23 cellular contexts compared by ENCODE assay signal in the genomic region with DNA sequence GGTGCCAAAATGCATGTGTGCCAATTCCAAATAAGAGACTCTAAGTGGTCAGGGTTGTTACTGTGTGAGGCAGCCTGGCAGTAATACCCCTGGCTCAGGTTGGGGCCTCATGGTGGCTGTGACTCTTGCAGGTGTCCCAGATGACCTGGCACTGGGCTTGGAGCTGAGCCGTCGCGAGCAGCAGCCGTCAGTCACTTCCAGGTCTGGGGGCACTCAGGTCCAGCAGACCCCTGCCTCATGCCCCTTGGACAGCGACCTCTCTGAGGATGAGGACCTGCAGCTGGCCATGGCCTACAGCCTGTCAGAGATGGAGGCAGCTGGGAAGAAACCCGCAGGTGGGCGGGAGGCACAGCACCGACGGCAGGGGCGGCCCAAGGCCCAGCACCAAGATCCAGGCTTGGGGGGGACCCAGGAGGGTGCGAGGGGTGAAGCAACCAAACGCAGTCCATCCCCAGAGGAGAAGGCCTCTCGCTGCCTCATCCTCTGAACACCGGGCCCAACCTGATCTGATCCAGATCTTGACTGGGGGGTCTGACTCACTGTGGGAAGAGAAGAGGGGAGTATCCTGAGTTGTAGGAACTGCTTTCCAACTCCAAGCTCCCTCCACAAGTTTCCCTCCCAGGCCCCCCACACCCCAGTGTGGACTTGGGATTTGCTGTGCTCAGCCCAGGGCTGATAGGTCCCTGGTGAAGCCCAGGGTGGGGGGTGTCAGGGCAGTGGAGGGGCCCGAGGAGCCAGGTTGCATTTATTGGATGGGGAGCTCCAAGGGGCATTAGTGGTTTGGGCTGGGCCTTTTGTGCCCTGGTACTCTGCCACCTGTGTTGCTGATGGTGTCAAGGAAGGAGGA. TPM values are rescaled to one million over a fixed set of nuclear protein-coding genes. Genes with fewer than 3 reads are reported as not detected.
A peak's percentile ranks its signal among the peaks of the same experiment; 100 is the strongest.
DNase-seq lines count a peak whose midpoint lies in the region; ATAC-seq and TF ChIP-seq lines count a peak whose summit lies in the region.
"Had no signal": no experiment of that assay in that cellular context is flagged by ENCODE, and none has a peak within 500 bp of the region (broad histone marks: within the 10 kb centered on the region; RNA-seq: fewer than 3 reads in every experiment).

No MANE protein-coding gene starts in this region.

- no peak for TF ChIP-seq POLR2A in spleen (IDR thresholded peaks at IDR 0.05)

- intact Hi-C loops in CD14-positive monocyte (cut with micrococcal nuclease) (no loop called here), spleen (cut with DNase I; ENCODE audit: low total_unique reads) (no loop called here), left colon (cut with DNase I, micrococcal nuclease) (no loop called here)

- no peak for ATAC-seq in activated T-helper 17 cell treated with anti-CD3 and anti-CD28 coated beads, Interleukin-2, amount 50 U/mL, for 72 hours (replicated peaks)
- ATAC-seq in foreskin keratinocyte (no peak), left colon (no peak)
- ATAC-seq: body of pancreas, left lobe of liver, mucosa of descending colon had no signal

- H3K9me3 Mint-ChIP-seq in CD14-positive monocyte: peaks cover 0 to 2% (median 0%) of the 10 kb centered on the region in 7 donors
- no peaks in the 10 kb centered on the region for H3K9me3 Mint-ChIP-seq in activated T-helper 17 cell treated with anti-CD3 and anti-CD28 coated beads, Interleukin-2, amount 50 U/mL, for 72 hours
- H3K9me3 Mint-ChIP-seq: activated naive CD8-positive, alpha-beta T cell treated with anti-CD3 and anti-CD28 coated beads, Interleukin-2, amount 10 ng/mL, durations not matched to agents 7 days and 5 days; stimulated activated naive CD8-positive, alpha-beta T cell treated with anti-CD3 and anti-CD28 coated beads, Interleukin-15, Interleukin-2, amounts not matched to agents 100 ng/mL and 50 ng/mL, for 24 hours had no signal

- no peak overlapping the region for H3K4me3 ChIP-seq in spleen
- H3K4me3 ChIP-seq: body of pancreas, coronary artery, heart left ventricle, MG63, mucosa of descending colon, SJSA1, upper lobe of left lung had no signal

- peaks cover 0 to 67% (median 49%) of the 10 kb centered on the region in 6 donors for H3K36me3 ChIP-seq in spleen

- peaks cover 0 to 2% (median 0%) of the 10 kb centered on the region in 3 donors for H3K27me3 Mint-ChIP-seq in CD14-positive monocyte (ENCODE audit: low read depth in 3 of 3)
- no peaks in the 10 kb centered on the region for H3K27me3 Mint-ChIP-seq in activated T-helper 17 cell treated with anti-CD3 and anti-CD28 coated beads, Interleukin-2, amount 50 U/mL, for 72 hours
- H3K27me3 Mint-ChIP-seq: activated naive CD8-positive, alpha-beta T cell treated with anti-CD3 and anti-CD28 coated beads, Interleukin-2, amount 10 ng/mL, durations not matched to agents 7 days and 5 days; stimulated activated naive CD8-positive, alpha-beta T cell treated with anti-CD3 and anti-CD28 coated beads, Interleukin-15, Interleukin-2, amounts not matched to agents 100 ng/mL and 50 ng/mL, for 24 hours had no signal

- peaks cover 58 to 62% of the 10 kb centered on the region in 2 donors for H3K36me3 Mint-ChIP-seq in CD14-positive monocyte
- peaks cover 52% of the 10 kb centered on the region for H3K36me3 Mint-ChIP-seq in activated T-helper 17 cell treated with anti-CD3 and anti-CD28 coated beads, Interleukin-2, amount 50 U/mL, for 72 hours (ENCODE audit: low read depth)

- H3K27me3 ChIP-seq in foreskin keratinocyte (no peaks in the 10 kb centered on the region), spleen (replicated peaks in 1 of 7) (no peaks in the 10 kb centered on the region)
- H3K27me3 ChIP-seq: body of pancreas, heart left ventricle, MG63, SJSA1, upper lobe of left lung had no signal

- TF ChIP-seq CTCF in CD14-positive monocyte (IDR thresholded peaks at IDR 0.05) (no peak), foreskin keratinocyte (conservative IDR thresholded peaks at IDR 0.05) (no peak), spleen (IDR thresholded peaks at IDR 0.05 in 8 of 11, conservative IDR thresholded peaks at IDR 0.05 in 3 of 11) (no peak)

- DNase-seq in CD14-positive monocyte (ENCODE audit: low spot score) (peak; percentile 38), foreskin keratinocyte (no peak), spleen (peak; percentile 71), HT-29 (ENCODE audit: low spot score) (no peak), left colon (no peak), HuH-7.5 (ENCODE audit: low spot score) (no peak)
- DNase-seq in activated T-cell treated with anti-CD3 and anti-CD28 coated beads, Interleukin-2, amount 50 U/mL, for 1 hour: no peak
- DNase-seq: activated naive CD8-positive, alpha-beta T cell treated with anti-CD3 and anti-CD28 coated beads, Interleukin-2, amount 10 ng/mL, durations not matched to agents 7 days and 5 days; body of pancreas; MG63; mucosa of descending colon; NCI-H1417 treated with DMSO at 0.1 percent for 48 hours; NCI-H2107; NCI-H510A treated with DMSO at 0.1 percent for 48 hours; stimulated activated CD4-positive, alpha-beta T cell treated with anti-CD3 and anti-CD28 coated beads, Interleukin-4, amount 100 ng/mL, for 24 hours; T-helper 1 cell had no signal

- H3K4me3 Mint-ChIP-seq in CD14-positive monocyte: no peak overlapping the region
- H3K4me3 Mint-ChIP-seq in activated T-helper 17 cell treated with anti-CD3 and anti-CD28 coated beads, Interleukin-2, amount 50 U/mL, for 72 hours: no peak overlapping the region
- H3K4me3 Mint-ChIP-seq: activated naive CD8-positive, alpha-beta T cell treated with anti-CD3 and anti-CD28 coated beads, Interleukin-2, amount 10 ng/mL, durations not matched to agents 7 days and 5 days; stimulated activated naive CD8-positive, alpha-beta T cell treated with anti-CD3 and anti-CD28 coated beads, Interleukin-15, Interleukin-2, amounts not matched to agents 100 ng/mL and 50 ng/mL, for 24 hours had no signal

- no peak overlapping the region for H3K27ac Mint-ChIP-seq in CD14-positive monocyte
- peak overlapping the region; percentile 50 for H3K27ac Mint-ChIP-seq in activated T-helper 17 cell treated with anti-CD3 and anti-CD28 coated beads, Interleukin-2, amount 50 U/mL, for 72 hours
- H3K27ac Mint-ChIP-seq: activated naive CD8-positive, alpha-beta T cell treated with anti-CD3 and anti-CD28 coated beads, Interleukin-2, amount 10 ng/mL, durations not matched to agents 7 days and 5 days; stimulated activated naive CD8-positive, alpha-beta T cell treated with anti-CD3 and anti-CD28 coated beads, Interleukin-15, Interleukin-2, amounts not matched to agents 100 ng/mL and 50 ng/mL, for 24 hours had no signal

- H3K4me1 ChIP-seq in foreskin keratinocyte (peaks cover 19% of the 10 kb centered on the region), spleen (peaks cover 12 to 65% (median 32%) of the 10 kb centered on the region in 6 donors)

- peak overlapping the region; percentile 59 for H3K27ac ChIP-seq in foreskin keratinocyte
- peak overlapping the region in 4 of 8 donors; percentile 32 to 62 (median 52) for H3K27ac ChIP-seq in spleen
- H3K27ac ChIP-seq: SJSA1, upper lobe of left lung had no signal

- peaks cover 12% of the 10 kb centered on the region for H3K4me1 Mint-ChIP-seq in CD14-positive monocyte
- peaks cover 17% of the 10 kb centered on the region for H3K4me1 Mint-ChIP-seq in activated T-helper 17 cell treated with anti-CD3 and anti-CD28 coated beads, Interleukin-2, amount 50 U/mL, for 72 hours

- H3K9me3 ChIP-seq in spleen: no peaks in the 10 kb centered on the region
- H3K9me3 ChIP-seq: body of pancreas, heart left ventricle, MG63, mucosa of descending colon, SJSA1, upper lobe of left lung had no signal

- WGBS in spleen, 5 donors: 95 to 99% (median 95%) methylated on average over 12 to 15 of the region's 15 CpGs

RNA-seq across cellular contexts. Expression of gene DNAJB2, which starts 5.6 kb away (rescaled TPM):
- polyA plus RNA-seq in CD14-positive monocyte (1 to 10 TPM; 1.7 to 1.9 TPM), foreskin keratinocyte (32.3 and 48.7 TPM in 2 replicates), spleen (10 to 100 TPM; 31.4 to 67.2 (median 43.2) TPM)
- total RNA-seq in activated T-helper 17 cell treated with anti-CD3 and anti-CD28 coated beads, Interleukin-2, amount 50 U/mL, for 72 hours: 100 to 1,000 TPM in 1 of 2 donors, 10 to 100 TPM in 1; 55.7 to 153 TPM
- total RNA-seq in foreskin keratinocyte (27.9 and 39.2 TPM in 2 replicates), spleen (10 to 100 TPM; 35.0 to 64.4 (median 54.0) TPM), left colon (10 to 100 TPM; 64.2 to 67.6 TPM)
- 43.1 and 51.1 TPM in 2 replicates for total RNA-seq in HT-29 (2014; rRNA removed; shearing (Covaris generic))

RNA-seq across cellular contexts. Expression of gene PTPRN, which starts 24.5 kb away (rescaled TPM):
- polyA plus RNA-seq in CD14-positive monocyte: not detected
- 1 to 10 TPM in 1 of 2 donors, under 1 TPM in 1; 0.67 to 6.3 TPM for total RNA-seq in activated T-helper 17 cell treated with anti-CD3 and anti-CD28 coated beads, Interleukin-2, amount 50 U/mL, for 72 hours
- not detected in 2 replicates for total RNA-seq in foreskin keratinocyte
- polyA plus RNA-seq in foreskin keratinocyte: not detected in 2 replicates
- total RNA-seq in spleen: not detected
- under 1 TPM in 2 of 3 donors, not detected in 1; 0.06 to 0.12 TPM for polyA plus RNA-seq in spleen
- total RNA-seq in HT-29 (2014; rRNA removed; shearing (Covaris generic)): not detected in 2 replicates
- total RNA-seq in left colon: 1 to 10 TPM; 1.9 to 2.3 TPM
- total RNA-seq: activated naive CD8-positive, alpha-beta T cell treated with anti-CD3 and anti-CD28 coated beads, Interleukin-2, amount 10 ng/mL, durations not matched to agents 7 days and 5 days; left lobe of liver had no signal

RNA-seq across cellular contexts. Expression of gene TUBA4A, which starts 31.0 kb away (rescaled TPM):
- polyA plus RNA-seq in CD14-positive monocyte (10 to 100 TPM; 72.7 to 81.9 TPM), foreskin keratinocyte (451 and 562 TPM in 2 replicates), spleen (10 to 100 TPM; 70.6 to 89.2 (median 73.4) TPM)
- 100 to 1,000 TPM; 347 to 530 TPM for total RNA-seq in activated T-helper 17 cell treated with anti-CD3 and anti-CD28 coated beads, Interleukin-2, amount 50 U/mL, for 72 hours
- total RNA-seq in foreskin keratinocyte (271 and 318 TPM in 2 replicates), spleen (100 to 1,000 TPM in 1 of 7 donors, 10 to 100 TPM in 6; 60.2 to 120 (median 73.4) TPM), left colon (10 to 100 TPM; 60.2 to 83.1 TPM)
- 93.8 and 97.4 TPM in 2 replicates for total RNA-seq in HT-29 (2014; rRNA removed; shearing (Covaris generic))

RNA-seq across cellular contexts. Expression of gene TUBA4B, which starts 31.7 kb away (rescaled TPM):
- polyA plus RNA-seq in CD14-positive monocyte (not detected), foreskin keratinocyte (0.07 TPM in 1 of 2 replicates, not detected in the other), spleen (not detected)
- not detected for total RNA-seq in activated T-helper 17 cell treated with anti-CD3 and anti-CD28 coated beads, Interleukin-2, amount 50 U/mL, for 72 hours
- total RNA-seq in foreskin keratinocyte (not detected in 2 replicates), spleen (not detected), left colon (not detected)
- not detected in 2 replicates for total RNA-seq in HT-29 (2014; rRNA removed; shearing (Covaris generic))
- total RNA-seq: activated naive CD8-positive, alpha-beta T cell treated with anti-CD3 and anti-CD28 coated beads, Interleukin-2, amount 10 ng/mL, durations not matched to agents 7 days and 5 days; body of pancreas; heart left ventricle; left lobe of liver; mucosa of descending colon; SJSA1 had no signal
- polyA plus RNA-seq: heart left ventricle had no signal

RNA-seq across cellular contexts. Expression of gene STK16, which starts 39.4 kb away (rescaled TPM):
- polyA plus RNA-seq in CD14-positive monocyte: 10 to 100 TPM; 16.7 to 17.8 TPM
- total RNA-seq in activated T-helper 17 cell treated with anti-CD3 and anti-CD28 coated beads, Interleukin-2, amount 50 U/mL, for 72 hours: 10 to 100 TPM; 22.0 to 30.3 TPM
- 35.1 and 36.5 TPM in 2 replicates for total RNA-seq in foreskin keratinocyte
- polyA plus RNA-seq in foreskin keratinocyte: 42.6 and 46.4 TPM in 2 replicates
- total RNA-seq in spleen: 10 to 100 TPM; 17.0 to 30.5 (median 22.8) TPM
- 10 to 100 TPM; 33.6 to 47.6 (median 44.2) TPM for polyA plus RNA-seq in spleen
- total RNA-seq in HT-29 (2014; rRNA removed; shearing (Covaris generic)): 18.3 and 19.9 TPM in 2 replicates
- total RNA-seq in left colon: 10 to 100 TPM; 41.9 to 42.5 TPM

Comparison
In these comparisons a context has a peak if more than half of its experiments do, and no peak if none do; other contexts are left out.
1. DNase-seq: peak in CD14-positive monocyte (single experiment) and spleen (single experiment); none in foreskin keratinocyte (0 of 2), activated T-cell treated with anti-CD3 and anti-CD28 coated beads, Interleukin-2, amount 50 U/mL, for 1 hour (single experiment), HT-29 (single experiment), left colon (0 of 2) and HuH-7.5 (single experiment).